In the genomic region with DNA sequence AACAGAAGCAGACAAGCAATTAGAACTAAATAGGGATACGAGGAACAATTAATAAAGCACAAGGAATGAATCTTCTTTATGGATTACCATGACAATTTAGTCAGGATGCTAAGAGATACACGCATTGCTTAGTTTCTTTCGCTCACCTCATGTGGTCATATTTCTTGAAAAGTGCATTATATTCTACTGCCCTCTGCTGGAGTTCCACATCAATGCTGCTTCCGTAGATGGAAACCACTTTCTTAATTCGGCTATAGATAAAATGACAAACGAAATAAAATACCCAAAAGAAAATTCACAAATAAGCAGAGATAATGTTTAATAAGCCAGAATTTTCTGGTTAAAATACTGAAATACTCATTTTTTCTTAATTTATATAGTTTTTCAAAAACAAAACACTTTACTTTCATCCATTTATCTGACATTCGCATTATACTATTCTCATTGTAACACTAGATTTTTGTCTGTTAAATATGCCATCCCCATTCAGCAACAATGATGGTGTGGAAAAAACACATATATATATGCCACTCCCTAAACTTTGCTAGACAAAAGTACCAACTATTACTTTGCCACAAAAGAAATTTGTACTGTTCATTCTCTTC, we compare ENCODE assay signal across 8 cellular contexts. TPM values are rescaled to one million over a fixed set of nuclear protein-coding genes. Genes with fewer than 3 reads are reported as not detected.
DNase-seq lines count a peak whose midpoint lies in the region; ATAC-seq and TF ChIP-seq lines count a peak whose summit lies in the region.

No MANE protein-coding gene starts in this region.

- peak; percentile 34 for DNase-seq in NCI-H2107 treated with DMSO at 0.1 percent for 48 hours (lab: John Stamatoyannopoulos, UW; ENCODE audit: unreplicated experiment)
- DNase-seq in NCI-H2107 (lab: John Stamatoyannopoulos, UW), result no peak
- DNase-seq in SK-MEL-5 (ENCODE audit: low read depth, low spot score), result peak; percentile 68
- DNase-seq in epithelial cell of esophagus (ENCODE audit: low read depth), result peak; percentile 49
- no peak for DNase-seq in osteocyte (ENCODE audit: extremely low spot score, unreplicated experiment)
- DNase-seq in activated CD4-positive, CD25-positive, alpha-beta regulatory T cell treated with anti-CD3 and anti-CD28 coated beads, Interleukin-2, amount 50 U/mL, for 72 hours, result no peak

- H3K4me1 ChIP-seq in HEK293 (ENCODE audit: control insufficient read depth, insufficient read depth, low read length), result no peaks in the 10 kb centered on the region

- in situ Hi-C loops in SK-MEL-5 (cut with HindIII; ENCODE audit: low pct_unique_long_range_greater_than_20kb, low sequenced_read_pairs), result no loop called here

- POLR2A ChIA-PET in HEK293 (lab: Yijun Ruan, JAX), result no interaction called here

- H3K36me3 Mint-ChIP-seq in osteocyte (ENCODE audit: unreplicated experiment), result peaks cover 51% of the 10 kb centered on the region

- no peak overlapping the region for H3K27ac ChIP-seq in HEK293 (ENCODE audit: extremely low read depth, low read depth, low read length)

- no peak overlapping the region for H3K4me3 Mint-ChIP-seq in osteocyte (ENCODE audit: unreplicated experiment)

- H3K9me3 Mint-ChIP-seq in osteocyte (ENCODE audit: unreplicated experiment), result no peaks in the 10 kb centered on the region

- no peak overlapping the region for H3K27ac Mint-ChIP-seq in osteocyte (ENCODE audit: unreplicated experiment)

- no peaks in the 10 kb centered on the region for H3K4me1 Mint-ChIP-seq in osteocyte (ENCODE audit: unreplicated experiment)

- TF ChIP-seq CTCF in HEK293 (tag by site-specific recombination; IDR thresholded peaks at IDR 0.05) (peak; percentile 56; the same call in 1 of the 2 replicates), epithelial cell of esophagus (IDR thresholded peaks at IDR 0.05; ENCODE audit: insufficient read depth, low read depth, low read length, missing control alignments) (peak; percentile 69), osteocyte (IDR thresholded peaks at IDR 0.05) (peak; percentile 81)

- H3K27me3 Mint-ChIP-seq in osteocyte (ENCODE audit: unreplicated experiment), result no peaks in the 10 kb centered on the region

- no peak overlapping the region for H3K4me3 ChIP-seq in HEK293 (ENCODE audit: low read depth, low read length)
- H3K4me3 ChIP-seq in epithelial cell of esophagus (ENCODE audit: low read length), result no peak overlapping the region

- ATAC-seq in GM18909 (IDR thresholded peaks at IDR 0.05; ENCODE audit: poor library complexity, unreplicated experiment), result no peak

- H3K36me3 ChIP-seq in HEK293 (ENCODE audit: control insufficient read depth in 2 of 2, insufficient read depth in 1 of 2, low read length in 2 of 2), result peaks cover 41 to 70% of the 10 kb centered on the region in 2 experiments

- CTCF ChIA-PET in HEK293 (lab: Yijun Ruan, JAX), result no interaction called here

- H3K9me3 ChIP-seq in HEK293 (ENCODE audit: control insufficient read depth, insufficient read depth, low read depth, low read length), result no peaks in the 10 kb centered on the region

TF ChIP-seq in HEK293, 187 proteins besides CTCF, POLR2A, EP300 and RAD21:
- TF ChIP-seq ZFP37 (tag by site-specific recombination; IDR thresholded peaks at IDR 0.05), result no peak
- peak; percentile 59 for TF ChIP-seq ZNF654 (tag by site-specific recombination; IDR thresholded peaks at IDR 0.05; ENCODE audit: low read depth)
TF ChIP-seq in HEK293: peak in this region for 1.

RNA-seq across cellular contexts. Expression of gene PHLPP2, which starts 22.0 kb away (rescaled TPM):
- total RNA-seq in SK-MEL-5 (2014; rRNA removed; shearing (Covaris generic)), result 3.0 and 3.4 TPM in 2 replicates
- 3.9 and 5.7 TPM in 2 replicates for polyA plus RNA-seq in SK-MEL-5 (2015; cell fraction: cytosol; rRNA removed)
- 8.2 and 10.2 TPM in 2 replicates for polyA plus RNA-seq in SK-MEL-5 (2015; cell fraction: nucleus; rRNA removed)
- 12.9 and 13.0 TPM in 2 replicates for total RNA-seq in osteocyte

Comparison
In these comparisons a context has a peak if more than half of its experiments do, and no peak if none do; other contexts are left out.
1. DNase-seq: peak in NCI-H2107 treated with DMSO at 0.1 percent for 48 hours (single experiment), SK-MEL-5 (single experiment) and epithelial cell of esophagus (single experiment); none in NCI-H2107 (single experiment), osteocyte (single experiment) and activated CD4-positive, CD25-positive, alpha-beta regulatory T cell treated with anti-CD3 and anti-CD28 coated beads, Interleukin-2, amount 50 U/mL, for 72 hours (single experiment).
2. Peak in every context shown above with its lines, with median percentiles within 50 percentile points of each other: CTCF ChIP-seq.